In the genomic region with DNA sequence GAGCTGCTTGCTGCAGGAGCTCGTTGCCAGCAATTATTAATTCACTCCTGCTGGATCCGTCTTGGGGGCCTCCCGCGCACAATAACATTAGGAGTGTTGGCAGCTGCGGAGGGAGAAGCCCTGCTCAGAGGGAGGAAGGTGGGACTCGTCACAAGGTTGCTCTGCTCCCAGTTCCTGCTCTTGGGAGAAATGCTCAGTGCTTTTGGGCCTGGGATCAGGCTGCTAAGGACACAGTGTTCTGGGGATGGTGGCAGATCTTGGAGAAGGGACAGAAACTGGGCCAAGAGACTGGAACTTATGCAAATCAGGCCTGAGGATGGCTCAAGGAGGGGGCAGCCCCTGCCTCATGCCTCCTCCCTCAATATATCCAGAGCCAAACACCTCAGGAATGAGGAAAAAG, we compare ENCODE assay signal across 26 cellular contexts.
DNase-seq lines count a peak whose midpoint lies in the region; ATAC-seq and TF ChIP-seq lines count a peak whose summit lies in the region.
"Had no signal": no experiment of that assay in that cellular context is flagged by ENCODE, and none has a peak within 500 bp of the region (broad histone marks: within the 10 kb centered on the region; RNA-seq: fewer than 3 reads in every experiment).

No MANE protein-coding gene starts in this region.

- ATAC-seq in DND-41 (ENCODE audit: insufficient read depth, low read depth) (no peak), GM21526 (IDR thresholded peaks at IDR 0.05; ENCODE audit: low FRiP score, unreplicated experiment) (no peak)
- ATAC-seq: activated T-cell treated with anti-CD3 and anti-CD28 coated beads, Interleukin-2, amount 50 U/mL, for 4 hours; naive thymus-derived CD8-positive, alpha-beta T cell had no signal

- H3K27me3 ChIP-seq in DND-41 (ENCODE audit: insufficient read depth, low read length, poor library complexity), result no peaks in the 10 kb centered on the region
- no peaks in the 10 kb centered on the region for H3K27me3 ChIP-seq in Karpas-422 (ENCODE audit: low read length)
- H3K27me3 ChIP-seq: adrenal gland; BLaER1 treated with 17β-estradiol and CSF1 and Interleukin-3, amounts not matched to agents 10 nM and 100 nM; vagina had no signal

- H3K9me2 ChIP-seq in Karpas-422 (replicated peaks; ENCODE audit: insufficient read depth, low read length), result no peaks in the 10 kb centered on the region
- H3K9me2 ChIP-seq: SK-N-SH had no signal

- no peaks in the 10 kb centered on the region for H3K36me3 ChIP-seq in DND-41 (ENCODE audit: insufficient read depth, low read length)
- no peaks in the 10 kb centered on the region for H3K36me3 ChIP-seq in Karpas-422 (ENCODE audit: insufficient read depth, low read length)
- H3K36me3 ChIP-seq: adrenal gland; BLaER1 treated with 17β-estradiol and CSF1 and Interleukin-3, amounts not matched to agents 10 nM and 100 nM; vagina had no signal

- H3K79me2 ChIP-seq in DND-41 (ENCODE audit: insufficient read depth, low read length) (no peaks in the 10 kb centered on the region), Karpas-422 (ENCODE audit: low read length) (no peaks in the 10 kb centered on the region)

- CTCF ChIA-PET in RWPE1 (lab: Yijun Ruan, JAX), result interaction anchor here (0.6 to 1.0 kb wide), 3 partner anchors 16 to 69 kb away, joined by 3 read pairs; no protein-coding TSS in a partner anchor

- H2AFZ ChIP-seq in DND-41 (ENCODE audit: low read depth, low read length) (peak overlapping the region; percentile 42; the same call in 1 of the 2 replicates), Karpas-422 (ENCODE audit: low read length) (no peak overlapping the region)

- no peak overlapping the region for H3K4me3 Mint-ChIP-seq in activated T-helper 1 cell treated with anti-CD3 and anti-CD28 coated beads, Interleukin-12 subunit alpha, Interleukin-12 subunit beta, Interleukin-2, Interleukin-4 antibody, amounts not matched to agents 30 ng/mL and 10 ng/mL and 1 ng/mL, durations not matched to agents 14 hours and 24 hours and 36 hours
- H3K4me3 Mint-ChIP-seq: activated CD4-positive, alpha-beta T cell treated with anti-CD3 and anti-CD28 coated beads, Interleukin-2, amount 10 ng/mL, durations not matched to agents 24 days and 14 days; activated T-cell treated with anti-CD3 and anti-CD28 coated beads, Interleukin-2, amount 50 U/mL, for 4 hours; H9; naive thymus-derived CD8-positive, alpha-beta T cell had no signal

- POLR2A ChIA-PET in RWPE1 (lab: Yijun Ruan, JAX; ENCODE audit: low non-redundant PET), result no interaction called here

- H3K4me3 ChIP-seq in DND-41 (ENCODE audit: low read depth in 1 of 2, low read length in 2 of 2) (no peak overlapping the region), Karpas-422 (ENCODE audit: low read length) (no peak overlapping the region)
- H3K4me3 ChIP-seq: adrenal gland; BLaER1 treated with 17β-estradiol and CSF1 and Interleukin-3, amounts not matched to agents 10 nM and 100 nM; psoas muscle; skin epidermis; vagina had no signal

- H3K27ac Mint-ChIP-seq in activated T-helper 1 cell treated with anti-CD3 and anti-CD28 coated beads, Interleukin-12 subunit alpha, Interleukin-12 subunit beta, Interleukin-2, Interleukin-4 antibody, amounts not matched to agents 30 ng/mL and 10 ng/mL and 1 ng/mL, durations not matched to agents 14 hours and 24 hours and 36 hours, result no peak overlapping the region
- H3K27ac Mint-ChIP-seq: activated CD4-positive, alpha-beta T cell treated with anti-CD3 and anti-CD28 coated beads, Interleukin-2, amount 10 ng/mL, durations not matched to agents 24 days and 14 days; H9; naive thymus-derived CD8-positive, alpha-beta T cell had no signal

- DNase-seq in DND-41 (no peak), medulla oblongata (ENCODE audit: extremely low spot score) (peak; percentile 69), pons (ENCODE audit: low spot score) (peak; percentile 40), Karpas-422 (no peak), RWPE1 (ENCODE audit: low spot score) (no peak)
- DNase-seq in activated T-helper 1 cell treated with anti-CD3 and anti-CD28 coated beads, Interleukin-12 subunit alpha, Interleukin-12 subunit beta, Interleukin-2, Interleukin-4 antibody, amounts not matched to agents 30 ng/mL and 10 ng/mL and 1 ng/mL, durations not matched to agents 14 hours and 24 hours and 36 hours (ENCODE audit: low spot score), result no peak
- DNase-seq: activated CD4-positive, alpha-beta T cell treated with anti-CD3 and anti-CD28 coated beads, Interleukin-2, amount 10 ng/mL, durations not matched to agents 24 days and 14 days; activated naive CD4-positive, alpha-beta T cell treated with Interleukin-2 at 50 U/mL for 16 hours; activated T-cell treated with anti-CD3 and anti-CD28 coated beads, Interleukin-2, amount 50 U/mL, for 4 hours; adrenal gland; glutamatergic neuron; H9; KBM-7; left cardiac atrium; naive thymus-derived CD8-positive, alpha-beta T cell; NCI-H146; NCI-H2171 treated with DMSO at 0.1 percent for 48 hours; SK-N-SH; T-helper 2 cell had no signal

- H4K20me1 ChIP-seq in DND-41 (ENCODE audit: insufficient read depth, low read length) (no peaks in the 10 kb centered on the region), Karpas-422 (ENCODE audit: insufficient read depth, low read depth, low read length) (no peaks in the 10 kb centered on the region)
- H4K20me1 ChIP-seq: BLaER1 treated with 17β-estradiol and CSF1 and Interleukin-3, amounts not matched to agents 10 nM and 100 nM had no signal

- H3K27ac ChIP-seq in DND-41 (ENCODE audit: low read length), result no peak overlapping the region
- H3K27ac ChIP-seq in cingulate gyrus (ENCODE audit: low read depth, low read length), result peak overlapping the region; percentile 52
- H3K27ac ChIP-seq in Karpas-422 (ENCODE audit: low read length), result no peak overlapping the region
- H3K27ac ChIP-seq in RWPE1, result no peak overlapping the region
- H3K27ac ChIP-seq: adrenal gland, psoas muscle, skin epidermis, vagina, VCaP had no signal

- no peaks in the 10 kb centered on the region for H3K36me3 Mint-ChIP-seq in activated T-helper 1 cell treated with anti-CD3 and anti-CD28 coated beads, Interleukin-12 subunit alpha, Interleukin-12 subunit beta, Interleukin-2, Interleukin-4 antibody, amounts not matched to agents 30 ng/mL and 10 ng/mL and 1 ng/mL, durations not matched to agents 14 hours and 24 hours and 36 hours (ENCODE audit: low read depth)
- H3K36me3 Mint-ChIP-seq: naive thymus-derived CD8-positive, alpha-beta T cell had no signal

- TF ChIP-seq CTCF in DND-41 (IDR thresholded peaks at IDR 0.05; ENCODE audit: borderline replicate concordance, extremely low read depth, low read length, poor library complexity, severe bottlenecking) (no peak), RWPE1 (conservative IDR thresholded peaks at IDR 0.05; ENCODE audit: low read depth) (no peak)

- intact Hi-C loops in activated T-helper 1 cell treated with anti-CD3 and anti-CD28 coated beads, Interleukin-12 subunit alpha, Interleukin-12 subunit beta, Interleukin-2, Interleukin-4 antibody, amounts not matched to agents 30 ng/mL and 10 ng/mL and 1 ng/mL, durations not matched to agents 14 hours and 24 hours and 36 hours (cut with micrococcal nuclease), result no loop called here

- H3K9me3 Mint-ChIP-seq in activated T-helper 1 cell treated with anti-CD3 and anti-CD28 coated beads, Interleukin-12 subunit alpha, Interleukin-12 subunit beta, Interleukin-2, Interleukin-4 antibody, amounts not matched to agents 30 ng/mL and 10 ng/mL and 1 ng/mL, durations not matched to agents 14 hours and 24 hours and 36 hours, result no peaks in the 10 kb centered on the region
- H3K9me3 Mint-ChIP-seq: activated CD4-positive, alpha-beta T cell treated with anti-CD3 and anti-CD28 coated beads, Interleukin-2, amount 10 ng/mL, durations not matched to agents 24 days and 14 days; activated T-cell treated with anti-CD3 and anti-CD28 coated beads, Interleukin-2, amount 50 U/mL, for 4 hours had no signal

- H3K9ac ChIP-seq in DND-41 (ENCODE audit: low read depth, low read length), result no peak overlapping the region
- no peak overlapping the region for H3K9ac ChIP-seq in Karpas-422 (ENCODE audit: low read length)
- H3K9ac ChIP-seq: BLaER1 treated with 17β-estradiol and CSF1 and Interleukin-3, amounts not matched to agents 10 nM and 100 nM; SK-N-SH had no signal

- H3K4me1 ChIP-seq in DND-41 (ENCODE audit: insufficient read depth, low read length) (peaks cover 18% of the 10 kb centered on the region), Karpas-422 (ENCODE audit: low read length) (no peaks in the 10 kb centered on the region)
- H3K4me1 ChIP-seq: adrenal gland, psoas muscle, vagina had no signal

- H3K9me3 ChIP-seq in DND-41 (ENCODE audit: insufficient read depth, low read length, severe bottlenecking) (no peaks in the 10 kb centered on the region), Karpas-422 (ENCODE audit: low read length) (no peaks in the 10 kb centered on the region)
- H3K9me3 ChIP-seq: adrenal gland; BLaER1 treated with 17β-estradiol and CSF1 and Interleukin-3, amounts not matched to agents 10 nM and 100 nM; psoas muscle; SK-N-SH; vagina had no signal

- no peaks in the 10 kb centered on the region for H3K4me1 Mint-ChIP-seq in activated T-helper 1 cell treated with anti-CD3 and anti-CD28 coated beads, Interleukin-12 subunit alpha, Interleukin-12 subunit beta, Interleukin-2, Interleukin-4 antibody, amounts not matched to agents 30 ng/mL and 10 ng/mL and 1 ng/mL, durations not matched to agents 14 hours and 24 hours and 36 hours (ENCODE audit: low read depth)
- H3K4me1 Mint-ChIP-seq: activated CD4-positive, alpha-beta T cell treated with anti-CD3 and anti-CD28 coated beads, Interleukin-2, amount 10 ng/mL, durations not matched to agents 24 days and 14 days; naive thymus-derived CD8-positive, alpha-beta T cell had no signal

- H3K27me3 Mint-ChIP-seq in activated T-helper 1 cell treated with anti-CD3 and anti-CD28 coated beads, Interleukin-12 subunit alpha, Interleukin-12 subunit beta, Interleukin-2, Interleukin-4 antibody, amounts not matched to agents 30 ng/mL and 10 ng/mL and 1 ng/mL, durations not matched to agents 14 hours and 24 hours and 36 hours (ENCODE audit: insufficient read depth), result no peaks in the 10 kb centered on the region
- H3K27me3 Mint-ChIP-seq: activated CD4-positive, alpha-beta T cell treated with anti-CD3 and anti-CD28 coated beads, Interleukin-2, amount 10 ng/mL, durations not matched to agents 24 days and 14 days had no signal

- no peak overlapping the region for H3K4me2 ChIP-seq in DND-41 (ENCODE audit: insufficient read depth, low read length)
- no peak overlapping the region for H3K4me2 ChIP-seq in Karpas-422 (ENCODE audit: low read depth, low read length, poor library complexity, severe bottlenecking)
- H3K4me2 ChIP-seq: SK-N-SH had no signal

Comparison
In these comparisons a context has a peak if more than half of its experiments do, and no peak if none do; other contexts are left out.
1. DNase-seq: peak in medulla oblongata (single experiment) and pons (single experiment); none in DND-41 (single experiment), Karpas-422 (single experiment), activated T-helper 1 cell treated with anti-CD3 and anti-CD28 coated beads, Interleukin-12 subunit alpha, Interleukin-12 subunit beta, Interleukin-2, Interleukin-4 antibody, amounts not matched to agents 30 ng/mL and 10 ng/mL and 1 ng/mL, durations not matched to agents 14 hours and 24 hours and 36 hours (single experiment) and RWPE1 (single experiment).